ENCODE assay signal across 16 cellular contexts in genomic region chr13:95697052-95697680, GRCh38. TPM values are rescaled to one million over a fixed set of nuclear protein-coding genes. Genes with fewer than 3 reads are reported as not detected.
"Had no signal": no experiment of that assay in that cellular context is flagged by ENCODE, and none has a peak within 500 bp of the region (broad histone marks: within the 10 kb centered on the region; RNA-seq: fewer than 3 reads in every experiment).

No MANE protein-coding gene starts in this region.

- FAIRE-seq: frontal cortex had no signal

- H3K9me3 ChIP-seq: ovary, testis, upper lobe of right lung had no signal

- DNase-seq: effector CD4-positive, alpha-beta T cell; heart left ventricle; hippocampal formation; nucleus accumbens; ovary; right cardiac atrium; stimulated activated CD4-positive, alpha-beta T cell treated with anti-CD3 and anti-CD28 coated beads, Interleukin-4, amount 100 ng/mL, for 1 hour; stimulated activated CD8-positive, alpha-beta memory T cell treated with anti-CD3 and anti-CD28 coated beads, Interleukin-4, amount 100 ng/mL, for 48 hours; testis; upper lobe of right lung had no signal

- H3K27me3 ChIP-seq: heart left ventricle, neural progenitor cell, ovary, testis, tibial nerve, upper lobe of right lung had no signal

- H3K36me3 ChIP-seq: heart left ventricle, neural progenitor cell, ovary, tibial nerve, upper lobe of right lung had no signal

- ATAC-seq: esophagus mucosa; natural killer cell treated with Interleukin-12 subunit alpha and Interleukin-12 subunit beta and Interleukin-15 and Interleukin-18, amount 100 ng/mL, for 72 hours had no signal

- H3K4me3 ChIP-seq: coronary artery, heart left ventricle, neural progenitor cell, ovary, testis, tibial nerve, upper lobe of right lung had no signal

- H3K4me1 ChIP-seq: neural progenitor cell, testis, tibial nerve, upper lobe of right lung had no signal

- H3K4me2 ChIP-seq: neural progenitor cell had no signal

- H3K27ac ChIP-seq: coronary artery, neural progenitor cell, ovary, testis, tibial nerve, upper lobe of right lung had no signal

- H3K9ac ChIP-seq: neural progenitor cell had no signal

- H2AFZ ChIP-seq: neural progenitor cell had no signal

RNA-seq across cellular contexts. Expression of gene DZIP1, which starts 52.7 kb away (rescaled TPM):
- total RNA-seq: natural killer cell treated with Interleukin-12 subunit alpha and Interleukin-12 subunit beta and Interleukin-15 and Interleukin-18, amount 100 ng/mL, for 72 hours had no signal
